19 cellular contexts compared by ENCODE assay signal in genomic region chr5:39024884-39025283, GRCh38. TPM values are rescaled to one million over a fixed set of nuclear protein-coding genes. Genes with fewer than 3 reads are reported as not detected.
A peak's percentile ranks its signal among the peaks of the same experiment; 100 is the strongest.
DNase-seq lines count a peak whose midpoint lies in the region; ATAC-seq and TF ChIP-seq lines count a peak whose summit lies in the region.
"Had no signal": no experiment of that assay in that cellular context is flagged by ENCODE, and none has a peak within 500 bp of the region (broad histone marks: within the 10 kb centered on the region; RNA-seq: fewer than 3 reads in every experiment).

No MANE protein-coding gene starts in this region.

- 0 out of 2 replicates have a peak, but pooled peaks cover 3% of the 10 kb centered on the region for H3K36me3 ChIP-seq in PC-3 (ENCODE audit: low read depth, low read length)

- no peaks in the 10 kb centered on the region for H3K9me3 ChIP-seq in PC-3 (ENCODE audit: low read length)
- H3K9me3 ChIP-seq: upper lobe of left lung had no signal

- ATAC-seq in PC-3 (peak; percentile 79), left lobe of liver (no peak), GM19328 (IDR thresholded peaks at IDR 0.05; ENCODE audit: unreplicated experiment) (no peak)
- ATAC-seq: Panc1, right cardiac atrium had no signal

- TF ChIP-seq CTCF in PC-3 (conservative IDR thresholded peaks at IDR 0.05; ENCODE audit: low read depth, low read length): no peak
- TF ChIP-seq CTCF in chondrocyte (IDR thresholded peaks at IDR 0.05): no peak
- no peak for TF ChIP-seq CTCF in type B pancreatic cell (conservative IDR thresholded peaks at IDR 0.05)

- no peak overlapping the region for H3K9ac ChIP-seq in PC-3 (ENCODE audit: low read length)

- CTCF ChIA-PET in PC-3 (lab: Charles Lee): no interaction called here

- intact Hi-C loops in PC-3 (cut with micrococcal nuclease): no loop called here

- peaks cover 51% of the 10 kb centered on the region for H3K79me2 ChIP-seq in PC-3 (ENCODE audit: low read length)

- BruUV-seq in PC-3 (replicated peaks; lab: Mats Ljungman, UMichigan): no TSS peak

- POLR2A ChIA-PET in PC-3 (lab: Charles Lee; ENCODE audit: unreplicated experiment): no interaction called here

- H3K4me3 ChIP-seq in PC-3 (ENCODE audit: low read length): no peak overlapping the region
- H3K4me3 ChIP-seq: upper lobe of left lung had no signal

- DNase-seq in activated naive CD4-positive, alpha-beta T cell treated with Interleukin-2 at 50 U/mL for 16 hours: no peak
- peak; percentile 60 for DNase-seq in PC-3
- no peak for DNase-seq in chondrocyte (ENCODE audit: low spot score)
- DNase-seq in type B pancreatic cell (ENCODE audit: extremely low spot score, unreplicated experiment): no peak
- no peak for DNase-seq in left lobe of liver (ENCODE audit: low spot score)
- no peak for DNase-seq in stimulated activated CD4-positive, alpha-beta T cell treated with anti-CD3 and anti-CD28 coated beads, Interleukin-2, amount 100 ng/mL, for 48 hours
- DNase-seq: activated CD4-positive, alpha-beta memory T cell treated with anti-CD3 and anti-CD28 coated beads, Interleukin-2, amount 10 ng/mL, durations not matched to agents 7 days and 5 days; CD4-positive, CD25-positive, alpha-beta regulatory T cell; DMS79 treated with DMSO at 0.1 percent for 48 hours; NCI-H1105; nucleus accumbens; right cardiac atrium; upper lobe of left lung had no signal

- H3K4me3 Mint-ChIP-seq in activated naive CD4-positive, alpha-beta T cell treated with anti-CD3 and anti-CD28 coated beads, Interleukin-2, amount 50 U/mL, for 24 hours: no peak overlapping the region
- H3K4me3 Mint-ChIP-seq in chondrocyte (ENCODE audit: unreplicated experiment) (no peak overlapping the region), type B pancreatic cell (no peak overlapping the region)
- H3K4me3 Mint-ChIP-seq: activated CD4-positive, alpha-beta memory T cell treated with anti-CD3 and anti-CD28 coated beads, Interleukin-2, amount 10 ng/mL, durations not matched to agents 7 days and 5 days; mesothelial cell of epicardium; stimulated activated naive CD8-positive, alpha-beta T cell treated with anti-CD3 and anti-CD28 coated beads, Interleukin-15, Interleukin-2, amounts not matched to agents 100 ng/mL and 50 ng/mL, for 24 hours had no signal

- no peaks in the 10 kb centered on the region for H3K9me2 ChIP-seq in PC-3 (replicated peaks; ENCODE audit: low read length)

- H3K4me1 ChIP-seq in PC-3 (ENCODE audit: insufficient read depth, low read length): peaks cover 17% of the 10 kb centered on the region

- H3K4me1 Mint-ChIP-seq in activated naive CD4-positive, alpha-beta T cell treated with anti-CD3 and anti-CD28 coated beads, Interleukin-2, amount 50 U/mL, for 24 hours: peaks cover 59% of the 10 kb centered on the region
- H3K4me1 Mint-ChIP-seq in chondrocyte (ENCODE audit: low read depth) (peaks cover 18% of the 10 kb centered on the region), type B pancreatic cell (ENCODE audit: unreplicated experiment) (peaks cover 15% of the 10 kb centered on the region)

- H3F3A ChIP-seq in PC-3 (ENCODE audit: low read length, unreplicated experiment): no peaks in the 10 kb centered on the region

- H3K27me3 Mint-ChIP-seq in activated naive CD4-positive, alpha-beta T cell treated with anti-CD3 and anti-CD28 coated beads, Interleukin-2, amount 50 U/mL, for 24 hours: no peaks in the 10 kb centered on the region
- H3K27me3 Mint-ChIP-seq in chondrocyte (ENCODE audit: low read depth) (no peaks in the 10 kb centered on the region), type B pancreatic cell (no peaks in the 10 kb centered on the region)
- H3K27me3 Mint-ChIP-seq: activated CD4-positive, alpha-beta memory T cell treated with anti-CD3 and anti-CD28 coated beads, Interleukin-2, amount 10 ng/mL, durations not matched to agents 7 days and 5 days; CD4-positive, CD25-positive, alpha-beta regulatory T cell; stimulated activated naive CD8-positive, alpha-beta T cell treated with anti-CD3 and anti-CD28 coated beads, Interleukin-15, Interleukin-2, amounts not matched to agents 100 ng/mL and 50 ng/mL, for 24 hours had no signal

- H3K4me2 ChIP-seq in PC-3 (ENCODE audit: low read length): peak overlapping the region; percentile 17; the same call in 1 of the 2 replicates

- H4K20me1 ChIP-seq in PC-3 (ENCODE audit: low read length): 0 out of 2 replicates have a peak, but pooled peaks cover 4% of the 10 kb centered on the region

- H3K27me3 ChIP-seq in PC-3 (ENCODE audit: low read length): no peaks in the 10 kb centered on the region
- H3K27me3 ChIP-seq: upper lobe of left lung had no signal

- no peak overlapping the region for H3K27ac ChIP-seq in PC-3 (ENCODE audit: low read length)
- H3K27ac ChIP-seq: upper lobe of left lung, VCaP had no signal

- peak overlapping the region; percentile 3 for H3K27ac Mint-ChIP-seq in activated naive CD4-positive, alpha-beta T cell treated with anti-CD3 and anti-CD28 coated beads, Interleukin-2, amount 50 U/mL, for 24 hours
- H3K27ac Mint-ChIP-seq in chondrocyte (ENCODE audit: unreplicated experiment): peak overlapping the region; percentile 2
- peak overlapping the region; percentile 17 for H3K27ac Mint-ChIP-seq in type B pancreatic cell
- H3K27ac Mint-ChIP-seq: activated CD4-positive, alpha-beta memory T cell treated with anti-CD3 and anti-CD28 coated beads, Interleukin-2, amount 10 ng/mL, durations not matched to agents 7 days and 5 days; mesothelial cell of epicardium; stimulated activated naive CD8-positive, alpha-beta T cell treated with anti-CD3 and anti-CD28 coated beads, Interleukin-15, Interleukin-2, amounts not matched to agents 100 ng/mL and 50 ng/mL, for 24 hours had no signal

- no peak overlapping the region for H2AFZ ChIP-seq in PC-3 (ENCODE audit: low read length)

- no peaks in the 10 kb centered on the region for H3K9me3 Mint-ChIP-seq in activated naive CD4-positive, alpha-beta T cell treated with anti-CD3 and anti-CD28 coated beads, Interleukin-2, amount 50 U/mL, for 24 hours
- peaks cover 11% of the 10 kb centered on the region for H3K9me3 Mint-ChIP-seq in chondrocyte (ENCODE audit: low read depth)
- peaks cover 5% of the 10 kb centered on the region for H3K9me3 Mint-ChIP-seq in type B pancreatic cell

- peaks cover 26% of the 10 kb centered on the region for H3K36me3 Mint-ChIP-seq in activated naive CD4-positive, alpha-beta T cell treated with anti-CD3 and anti-CD28 coated beads, Interleukin-2, amount 50 U/mL, for 24 hours
- H3K36me3 Mint-ChIP-seq in chondrocyte (ENCODE audit: low read depth): peaks cover 14% of the 10 kb centered on the region
- peaks cover 20% of the 10 kb centered on the region for H3K36me3 Mint-ChIP-seq in type B pancreatic cell

RNA-seq across cellular contexts. Expression of gene RICTOR, which starts 49.3 kb away (rescaled TPM):
- total RNA-seq in PC-3 (2014; rRNA removed): 24.5 and 28.1 TPM in 2 replicates
- total RNA-seq in chondrocyte: 22.9 to 25.2 TPM (median 23.6 TPM) in 3 replicates
- total RNA-seq in type B pancreatic cell (ENCODE audit: low replicate concordance): 30.1 and 31.8 TPM in 2 replicates
- total RNA-seq in left lobe of liver: 12.0 TPM
